ENCODE assay signal across 16 cellular contexts in genomic region chr15:57464480-57464879, GRCh38.
A peak's percentile ranks its signal among the peaks of the same experiment; 100 is the strongest.
DNase-seq lines count a peak whose midpoint lies in the region; TF ChIP-seq lines count a peak whose summit lies in the region.
"Had no signal": no experiment of that assay in that cellular context is flagged by ENCODE, and none has a peak within 500 bp of the region (broad histone marks: within the 10 kb centered on the region; RNA-seq: fewer than 3 reads in every experiment).

No MANE protein-coding gene starts in this region.

- DNase-seq in caudate nucleus (lab: John Stamatoyannopoulos, UW) (no peak), smooth muscle cell of the brain vasculature (ENCODE audit: low read depth, low spot score) (peak; percentile 62), prostate gland (ENCODE audit: low spot score) (no peak), transverse colon (no peak), ACHN (no peak)
- DNase-seq: 8988T; AML-193; Caco-2; Calu3; CD4-positive, alpha-beta T cell; CD8-positive, alpha-beta T cell; DMS79 treated with DMSO at 0.1 percent for 48 hours; GF-D8 had no signal

- H3K27me3 ChIP-seq in prostate gland (replicated peaks; ENCODE audit: insufficient read depth) (no peaks in the 10 kb centered on the region), transverse colon (no peaks in the 10 kb centered on the region)
- H3K27me3 ChIP-seq: BLaER1 treated with 17β-estradiol and CSF1 and Interleukin-3, amounts not matched to agents 10 nM and 100 nM had no signal

- H3K4me3 ChIP-seq in prostate gland (no peak overlapping the region), transverse colon (no peak overlapping the region)
- H3K4me3 ChIP-seq: BLaER1 treated with 17β-estradiol and CSF1 and Interleukin-3, amounts not matched to agents 10 nM and 100 nM had no signal

- H3K36me3 ChIP-seq in prostate gland (no peaks in the 10 kb centered on the region), transverse colon (no peaks in the 10 kb centered on the region)
- H3K36me3 ChIP-seq: BLaER1 treated with 17β-estradiol and CSF1 and Interleukin-3, amounts not matched to agents 10 nM and 100 nM had no signal

- peak overlapping the region; percentile 63 for H3K27ac ChIP-seq in caudate nucleus (ENCODE audit: low read depth, low read length)
- H3K27ac ChIP-seq in cingulate gyrus (ENCODE audit: low read depth, low read length), result peak overlapping the region; percentile 33
- H3K27ac ChIP-seq in prostate gland, result peak overlapping the region in 1 of 2 donors; percentile 41
- H3K27ac ChIP-seq in transverse colon, result no peak overlapping the region
- H3K27ac ChIP-seq: BLaER1 treated with 17β-estradiol and CSF1 and Interleukin-3, amounts not matched to agents 10 nM and 100 nM; C4-2B had no signal

- intact Hi-C loops in prostate gland (cut with DNase I) (loop anchor here (5.0 kb wide), 1 partner anchor 63 kb away; no protein-coding TSS in a partner anchor), transverse colon (cut with DNase I; ENCODE audit: low total_unique reads) (no loop called here)

- 97% methylated on average over 3 of the region's 3 CpGs for WGBS in prostate gland
- 93 to 95% methylated on average over 3 of the region's 3 CpGs for WGBS in transverse colon (ENCODE audit: low coverage in 1 of 2), 2 donors

- no peak for TF ChIP-seq POLR2A in prostate gland (IDR thresholded peaks at IDR 0.05)
- no peak for TF ChIP-seq POLR2A in transverse colon (IDR thresholded peaks at IDR 0.05)

- H3K9me3 ChIP-seq in prostate gland, result no peaks in the 10 kb centered on the region
- H3K9me3 ChIP-seq in transverse colon, result no peaks in the 10 kb centered on the region
- H3K9me3 ChIP-seq: Caco-2 had no signal

- TF ChIP-seq CTCF in prostate gland (IDR thresholded peaks at IDR 0.05) (no peak), transverse colon (IDR thresholded peaks at IDR 0.05) (no peak)

- H3K4me1 ChIP-seq in prostate gland (replicated peaks) (no peaks in the 10 kb centered on the region), transverse colon (no peaks in the 10 kb centered on the region)
- H3K4me1 ChIP-seq: Caco-2 had no signal

- no peak for TF ChIP-seq EP300 in transverse colon (IDR thresholded peaks at IDR 0.05; ENCODE audit: low read depth)

- in situ Hi-C loops in transverse colon (cut with MboI; ENCODE audit: low pct_ligation_motif_present in 1 of 4, low pct_unique_long_range_greater_than_20kb in 1 of 4, low sequenced_read_pairs in 3 of 4), result no loop called here
- in situ Hi-C loops in ACHN (cut with HindIII; ENCODE audit: low pct_ligation_motif_present, low pct_unique_long_range_greater_than_20kb, low sequenced_read_pairs), result no loop called here

Comparison
In these comparisons a context has a peak if more than half of its experiments do, and no peak if none do; other contexts are left out.
1. H3K27ac ChIP-seq: peak in caudate nucleus (single experiment) and cingulate gyrus (single experiment); none in transverse colon (0 of 4).